ENCODE assay signal across 1 cellular context in the genomic region with DNA sequence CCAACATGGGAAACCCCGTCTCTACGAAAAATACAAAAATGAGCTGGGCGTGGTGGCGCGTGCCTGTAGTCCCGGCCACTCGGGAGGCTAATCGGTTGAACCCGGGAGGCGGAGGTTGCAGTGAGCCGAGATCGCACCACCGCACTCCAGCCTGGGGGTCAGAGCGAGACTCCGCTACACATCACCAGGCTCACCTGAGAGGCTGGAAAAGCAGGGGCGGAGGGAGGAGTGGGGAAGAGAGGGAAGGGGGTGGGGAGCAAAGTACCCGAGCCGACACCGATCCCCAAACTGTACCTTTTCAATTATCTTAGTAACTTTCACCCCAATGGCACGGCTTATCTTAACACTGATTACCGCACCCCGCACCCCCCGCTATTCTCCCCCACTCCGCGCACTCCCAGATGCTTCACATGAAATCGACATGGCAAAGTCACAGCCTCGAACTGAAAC.
TF ChIP-seq lines count a peak whose summit lies in the region.

No MANE protein-coding gene starts in this region.

TF ChIP-seq in GM23338, 12 proteins besides CTCF, POLR2A, EP300 and RAD21 (continued from another document):
- TF ChIP-seq, protein P1, sequence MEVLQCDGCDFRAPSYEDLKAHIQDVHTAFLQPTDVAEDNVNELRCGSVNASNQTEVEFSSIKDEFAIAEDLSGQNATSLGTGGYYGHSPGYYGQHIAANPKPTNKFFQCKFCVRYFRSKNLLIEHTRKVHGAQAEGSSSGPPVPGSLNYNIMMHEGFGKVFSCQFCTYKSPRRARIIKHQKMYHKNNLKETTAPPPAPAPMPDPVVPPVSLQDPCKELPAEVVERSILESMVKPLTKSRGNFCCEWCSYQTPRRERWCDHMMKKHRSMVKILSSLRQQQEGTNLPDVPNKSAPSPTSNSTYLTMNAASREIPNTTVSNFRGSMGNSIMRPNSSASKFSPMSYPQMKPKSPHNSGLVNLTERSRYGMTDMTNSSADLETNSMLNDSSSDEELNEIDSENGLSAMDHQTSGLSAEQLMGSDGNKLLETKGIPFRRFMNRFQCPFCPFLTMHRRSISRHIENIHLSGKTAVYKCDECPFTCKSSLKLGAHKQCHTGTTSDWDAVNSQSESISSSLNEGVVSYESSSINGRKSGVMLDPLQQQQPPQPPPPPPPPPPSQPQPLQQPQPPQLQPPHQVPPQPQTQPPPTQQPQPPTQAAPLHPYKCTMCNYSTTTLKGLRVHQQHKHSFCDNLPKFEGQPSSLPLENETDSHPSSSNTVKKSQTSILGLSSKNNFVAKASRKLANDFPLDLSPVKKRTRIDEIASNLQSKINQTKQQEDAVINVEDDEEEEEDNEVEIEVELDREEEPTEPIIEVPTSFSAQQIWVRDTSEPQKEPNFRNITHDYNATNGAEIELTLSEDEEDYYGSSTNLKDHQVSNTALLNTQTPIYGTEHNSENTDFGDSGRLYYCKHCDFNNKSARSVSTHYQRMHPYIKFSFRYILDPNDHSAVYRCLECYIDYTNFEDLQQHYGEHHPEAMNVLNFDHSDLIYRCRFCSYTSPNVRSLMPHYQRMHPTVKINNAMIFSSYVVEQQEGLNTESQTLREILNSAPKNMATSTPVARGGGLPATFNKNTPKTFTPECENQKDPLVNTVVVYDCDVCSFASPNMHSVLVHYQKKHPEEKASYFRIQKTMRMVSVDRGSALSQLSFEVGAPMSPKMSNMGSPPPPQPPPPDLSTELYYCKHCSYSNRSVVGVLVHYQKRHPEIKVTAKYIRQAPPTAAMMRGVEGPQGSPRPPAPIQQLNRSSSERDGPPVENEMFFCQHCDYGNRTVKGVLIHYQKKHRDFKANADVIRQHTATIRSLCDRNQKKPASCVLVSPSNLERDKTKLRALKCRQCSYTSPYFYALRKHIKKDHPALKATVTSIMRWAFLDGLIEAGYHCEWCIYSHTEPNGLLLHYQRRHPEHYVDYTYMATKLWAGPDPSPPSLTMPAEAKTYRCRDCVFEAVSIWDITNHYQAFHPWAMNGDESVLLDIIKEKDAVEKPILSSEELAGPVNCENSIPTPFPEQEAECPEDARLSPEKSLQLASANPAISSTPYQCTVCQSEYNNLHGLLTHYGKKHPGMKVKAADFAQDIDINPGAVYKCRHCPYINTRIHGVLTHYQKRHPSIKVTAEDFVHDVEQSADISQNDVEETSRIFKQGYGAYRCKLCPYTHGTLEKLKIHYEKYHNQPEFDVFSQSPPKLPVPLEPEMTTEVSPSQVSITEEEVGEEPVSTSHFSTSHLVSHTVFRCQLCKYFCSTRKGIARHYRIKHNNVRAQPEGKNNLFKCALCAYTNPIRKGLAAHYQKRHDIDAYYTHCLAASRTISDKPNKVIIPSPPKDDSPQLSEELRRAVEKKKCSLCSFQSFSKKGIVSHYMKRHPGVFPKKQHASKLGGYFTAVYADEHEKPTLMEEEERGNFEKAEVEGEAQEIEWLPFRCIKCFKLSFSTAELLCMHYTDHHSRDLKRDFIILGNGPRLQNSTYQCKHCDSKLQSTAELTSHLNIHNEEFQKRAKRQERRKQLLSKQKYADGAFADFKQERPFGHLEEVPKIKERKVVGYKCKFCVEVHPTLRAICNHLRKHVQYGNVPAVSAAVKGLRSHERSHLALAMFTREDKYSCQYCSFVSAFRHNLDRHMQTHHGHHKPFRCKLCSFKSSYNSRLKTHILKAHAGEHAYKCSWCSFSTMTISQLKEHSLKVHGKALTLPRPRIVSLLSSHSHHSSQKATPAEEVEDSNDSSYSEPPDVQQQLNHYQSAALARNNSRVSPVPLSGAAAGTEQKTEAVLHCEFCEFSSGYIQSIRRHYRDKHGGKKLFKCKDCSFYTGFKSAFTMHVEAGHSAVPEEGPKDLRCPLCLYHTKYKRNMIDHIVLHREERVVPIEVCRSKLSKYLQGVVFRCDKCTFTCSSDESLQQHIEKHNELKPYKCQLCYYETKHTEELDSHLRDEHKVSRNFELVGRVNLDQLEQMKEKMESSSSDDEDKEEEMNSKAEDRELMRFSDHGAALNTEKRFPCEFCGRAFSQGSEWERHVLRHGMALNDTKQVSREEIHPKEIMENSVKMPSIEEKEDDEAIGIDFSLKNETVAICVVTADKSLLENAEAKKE (CRISPR knock-in tag; IDR thresholded peaks at IDR 0.05) = no peak
- TF ChIP-seq EZH2phosphoT487 (IDR thresholded peaks at IDR 0.05; ENCODE audit: unreplicated experiment) = no peak
